Comparison of ENCODE assay signal across 1 cellular context in genomic region chr18:72107647-72108046, GRCh38.
TF ChIP-seq lines count a peak whose summit lies in the region.

No MANE protein-coding gene starts in this region.

TF ChIP-seq in GM23338, 12 proteins besides CTCF, POLR2A, EP300 and RAD21:
- TF ChIP-seq REST (IDR thresholded peaks at IDR 0.05; ENCODE audit: unreplicated experiment) (no peak), ZNF114 (CRISPR knock-in tag; IDR thresholded peaks at IDR 0.05) (no peak), NANOG (IDR thresholded peaks at IDR 0.05; ENCODE audit: borderline replicate concordance) (no peak), EZH2phosphoT487 (IDR thresholded peaks at IDR 0.05; ENCODE audit: unreplicated experiment) (no peak), CREB1 (CRISPR knock-in tag; IDR thresholded peaks at IDR 0.05; ENCODE audit: low read depth) (no peak), STAT1 (IDR thresholded peaks at IDR 0.05; ENCODE audit: unreplicated experiment) (no peak), JUNB (IDR thresholded peaks at IDR 0.05; ENCODE audit: unreplicated experiment) (no peak), ZNF331 (CRISPR knock-in tag; IDR thresholded peaks at IDR 0.05; ENCODE audit: low read depth) (no peak), EZH2 (IDR thresholded peaks at IDR 0.05; ENCODE audit: low read depth, unreplicated experiment) (no peak), POLR2AphosphoS5 (IDR thresholded peaks at IDR 0.05; ENCODE audit: low read depth) (no peak), ZNF462 (CRISPR knock-in tag; IDR thresholded peaks at IDR 0.05) (no peak)
- TF ChIP-seq, protein P1, sequence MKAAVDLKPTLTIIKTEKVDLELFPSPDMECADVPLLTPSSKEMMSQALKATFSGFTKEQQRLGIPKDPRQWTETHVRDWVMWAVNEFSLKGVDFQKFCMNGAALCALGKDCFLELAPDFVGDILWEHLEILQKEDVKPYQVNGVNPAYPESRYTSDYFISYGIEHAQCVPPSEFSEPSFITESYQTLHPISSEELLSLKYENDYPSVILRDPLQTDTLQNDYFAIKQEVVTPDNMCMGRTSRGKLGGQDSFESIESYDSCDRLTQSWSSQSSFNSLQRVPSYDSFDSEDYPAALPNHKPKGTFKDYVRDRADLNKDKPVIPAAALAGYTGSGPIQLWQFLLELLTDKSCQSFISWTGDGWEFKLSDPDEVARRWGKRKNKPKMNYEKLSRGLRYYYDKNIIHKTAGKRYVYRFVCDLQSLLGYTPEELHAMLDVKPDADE (IDR thresholded peaks at IDR 0.05), result no peak
